9 cellular contexts compared by ENCODE assay signal in genomic region chr2:203804070-203804469, GRCh38.
DNase-seq lines count a peak whose midpoint lies in the region; ATAC-seq and TF ChIP-seq lines count a peak whose summit lies in the region.
"Had no signal": no experiment of that assay in that cellular context is flagged by ENCODE, and none has a peak within 500 bp of the region (broad histone marks: within the 10 kb centered on the region; RNA-seq: fewer than 3 reads in every experiment).

No MANE protein-coding gene starts in this region.

- H2AFZ ChIP-seq in neuronal stem cell (ENCODE audit: low read length) (peak overlapping the region; percentile 58), PC-3 (ENCODE audit: low read length) (no peak overlapping the region)

- no peak overlapping the region for H3K23ac ChIP-seq in neuronal stem cell (ENCODE audit: low read depth, low read length, poor library complexity)

- H2BK12ac ChIP-seq in neuronal stem cell (ENCODE audit: low read length), result no peak overlapping the region

- no peaks in the 10 kb centered on the region for H3K9me2 ChIP-seq in PC-3 (replicated peaks; ENCODE audit: low read length)

- no peak overlapping the region for H4K8ac ChIP-seq in neuronal stem cell (ENCODE audit: low read depth, low read length)

- H3K79me2 ChIP-seq in PC-3 (ENCODE audit: low read length), result no peaks in the 10 kb centered on the region

- H3K4me3 ChIP-seq in MG63 (no peak overlapping the region), body of pancreas (no peak overlapping the region), neuronal stem cell (ENCODE audit: low read length in 2 of 2) (no peak overlapping the region), PC-3 (ENCODE audit: low read length) (no peak overlapping the region), esophagus muscularis mucosa (no peak overlapping the region)
- H3K4me3 ChIP-seq: suprapubic skin had no signal

- H2BK5ac ChIP-seq in neuronal stem cell (ENCODE audit: low read length), result no peak overlapping the region

- BruUV-seq in PC-3 (replicated peaks; lab: Mats Ljungman, UMichigan), result no TSS peak

- DNase-seq in AG08396 (ENCODE audit: low spot score), result peak; percentile 85
- peak; percentile 93 for DNase-seq in MG63
- DNase-seq in body of pancreas, result peak in 2 of 4 donors; percentile 14 to 34
- no peak for DNase-seq in neuronal stem cell (ENCODE audit: low spot score)
- no peak for DNase-seq in activated gamma-delta T cell treated with Interleukin-2 at 50 U/mL for 16 hours
- DNase-seq in PC-3, result no peak
- no peak for DNase-seq in cerebellar cortex (ENCODE audit: low spot score)
- DNase-seq in esophagus muscularis mucosa (ENCODE audit: extremely low spot score), result no peak

- H2BK120ac ChIP-seq in neuronal stem cell (ENCODE audit: low read depth, low read length), result no peak overlapping the region

- peaks cover 5% of the 10 kb centered on the region for H3K9me3 ChIP-seq in MG63
- H3K9me3 ChIP-seq in body of pancreas, result no peaks in the 10 kb centered on the region
- peaks cover 4 to 6% of the 10 kb centered on the region in 2 donors for H3K9me3 ChIP-seq in neuronal stem cell (replicated peaks in 1 of 2; ENCODE audit: control insufficient read depth in 2 of 2, insufficient read depth in 1 of 2, low read depth in 1 of 2, low read length in 2 of 2)
- peaks cover 6% of the 10 kb centered on the region; the same call in 1 of the 2 replicates for H3K9me3 ChIP-seq in PC-3 (ENCODE audit: low read length)
- H3K9me3 ChIP-seq in esophagus muscularis mucosa, result peaks cover 0 to 19% (median 11%) of the 10 kb centered on the region in 4 donors
- H3K9me3 ChIP-seq: suprapubic skin had no signal

- H3K36me3 ChIP-seq in MG63 (no peaks in the 10 kb centered on the region), body of pancreas (replicated peaks in 1 of 2; ENCODE audit: insufficient read depth in 1 of 2, low read depth in 2 of 2) (no peaks in the 10 kb centered on the region), neuronal stem cell (replicated peaks in 1 of 2; ENCODE audit: control insufficient read depth in 2 of 2, insufficient read depth in 2 of 2, low read length in 2 of 2) (no peaks in the 10 kb centered on the region), PC-3 (ENCODE audit: low read depth, low read length) (no peaks in the 10 kb centered on the region), esophagus muscularis mucosa (no peaks in the 10 kb centered on the region)
- H3K36me3 ChIP-seq: suprapubic skin had no signal

- CTCF ChIA-PET in PC-3 (lab: Charles Lee), result no interaction called here

- no peak overlapping the region for H2BK15ac ChIP-seq in neuronal stem cell (ENCODE audit: low read length)

- no peak overlapping the region for H3K14ac ChIP-seq in neuronal stem cell (ENCODE audit: low read length)

- H3K4me2 ChIP-seq in neuronal stem cell (ENCODE audit: insufficient read depth, low read length, poor library complexity, severe bottlenecking), result no peak overlapping the region
- H3K4me2 ChIP-seq in PC-3 (ENCODE audit: low read length), result no peak overlapping the region

- H3K4ac ChIP-seq in neuronal stem cell (ENCODE audit: low read length), result no peak overlapping the region

- H3K9ac ChIP-seq in neuronal stem cell (ENCODE audit: low read depth, low read length, poor library complexity) (no peak overlapping the region), PC-3 (ENCODE audit: low read length) (no peak overlapping the region)

- no peaks in the 10 kb centered on the region for H4K20me1 ChIP-seq in PC-3 (ENCODE audit: low read length)

- no peak overlapping the region for H2AK5ac ChIP-seq in neuronal stem cell (ENCODE audit: low read depth, low read length)

- TF ChIP-seq EP300 in esophagus muscularis mucosa (IDR thresholded peaks at IDR 0.05), result no peak

- H3K27me3 ChIP-seq in MG63, result no peaks in the 10 kb centered on the region
- no peaks in the 10 kb centered on the region for H3K27me3 ChIP-seq in body of pancreas
- H3K27me3 ChIP-seq in neuronal stem cell (ENCODE audit: control insufficient read depth in 3 of 3, insufficient read depth in 3 of 3, low read depth in 1 of 3, low read length in 3 of 3), result no peaks in the 10 kb centered on the region
- no peaks in the 10 kb centered on the region for H3K27me3 ChIP-seq in PC-3 (ENCODE audit: low read length)
- no peaks in the 10 kb centered on the region for H3K27me3 ChIP-seq in esophagus muscularis mucosa
- H3K27me3 ChIP-seq: suprapubic skin had no signal

- H4K91ac ChIP-seq in neuronal stem cell (ENCODE audit: low read depth, low read length, poor library complexity), result no peak overlapping the region

- TF ChIP-seq POLR2A in body of pancreas (IDR thresholded peaks at IDR 0.05), result no peak
- TF ChIP-seq POLR2A in esophagus muscularis mucosa (IDR thresholded peaks at IDR 0.05; ENCODE audit: low read depth), result no peak

- H3K27ac ChIP-seq in body of pancreas (no peak overlapping the region), neuronal stem cell (replicated peaks; ENCODE audit: low read length) (no peak overlapping the region), PC-3 (ENCODE audit: low read length) (no peak overlapping the region), esophagus muscularis mucosa (replicated peaks in 1 of 4) (no peak overlapping the region)

- POLR2A ChIA-PET in PC-3 (lab: Charles Lee; ENCODE audit: unreplicated experiment), result no interaction called here

- TF ChIP-seq CTCF in body of pancreas (IDR thresholded peaks at IDR 0.05), result no peak
- no peak for TF ChIP-seq CTCF in PC-3 (conservative IDR thresholded peaks at IDR 0.05; ENCODE audit: low read depth, low read length)
- no peak for TF ChIP-seq CTCF in esophagus muscularis mucosa (IDR thresholded peaks at IDR 0.05)

- intact Hi-C loops in body of pancreas (cut with DNase I) (no loop called here), PC-3 (cut with micrococcal nuclease) (no loop called here), esophagus muscularis mucosa (cut with DNase I) (no loop called here)

- no peaks in the 10 kb centered on the region for H3F3A ChIP-seq in PC-3 (ENCODE audit: low read length, unreplicated experiment)

- H3K79me1 ChIP-seq in neuronal stem cell (ENCODE audit: low read depth, low read length), result no peaks in the 10 kb centered on the region

- 39 to 51% methylated on average over 4 of the region's 4 CpGs for WGBS in body of pancreas, 2 donors
- WGBS in neuronal stem cell (ENCODE audit: extremely low coverage in 2 of 2, insufficient read length in 2 of 2, insufficient replicate concordance in 1 of 2), 2 donors, result no CpG with 5 or more reads among the region's 4 CpGs
- 29% methylated on average over 4 of the region's 4 CpGs for WGBS in esophagus muscularis mucosa

- H3K4me1 ChIP-seq in body of pancreas (no peaks in the 10 kb centered on the region), neuronal stem cell (ENCODE audit: control insufficient read depth in 2 of 2, insufficient read depth in 1 of 2, low read depth in 1 of 2, low read length in 2 of 2) (peaks cover 4 to 8% of the 10 kb centered on the region in 2 donors), PC-3 (ENCODE audit: insufficient read depth, low read length) (peaks cover 8% of the 10 kb centered on the region), esophagus muscularis mucosa (no peaks in the 10 kb centered on the region)

- ATAC-seq in body of pancreas, result peak; percentile 69
- no peak for ATAC-seq in PC-3

- H3K18ac ChIP-seq in neuronal stem cell (ENCODE audit: low read length), result no peak overlapping the region

Comparison
In these comparisons a context has a peak if more than half of its experiments do, and no peak if none do; other contexts are left out.
1. DNase-seq: peak in AG08396 (single experiment) and MG63 (single experiment); none in neuronal stem cell (single experiment), activated gamma-delta T cell treated with Interleukin-2 at 50 U/mL for 16 hours (single experiment), PC-3 (single experiment), cerebellar cortex (single experiment) and esophagus muscularis mucosa (single experiment).